In the genomic region with DNA sequence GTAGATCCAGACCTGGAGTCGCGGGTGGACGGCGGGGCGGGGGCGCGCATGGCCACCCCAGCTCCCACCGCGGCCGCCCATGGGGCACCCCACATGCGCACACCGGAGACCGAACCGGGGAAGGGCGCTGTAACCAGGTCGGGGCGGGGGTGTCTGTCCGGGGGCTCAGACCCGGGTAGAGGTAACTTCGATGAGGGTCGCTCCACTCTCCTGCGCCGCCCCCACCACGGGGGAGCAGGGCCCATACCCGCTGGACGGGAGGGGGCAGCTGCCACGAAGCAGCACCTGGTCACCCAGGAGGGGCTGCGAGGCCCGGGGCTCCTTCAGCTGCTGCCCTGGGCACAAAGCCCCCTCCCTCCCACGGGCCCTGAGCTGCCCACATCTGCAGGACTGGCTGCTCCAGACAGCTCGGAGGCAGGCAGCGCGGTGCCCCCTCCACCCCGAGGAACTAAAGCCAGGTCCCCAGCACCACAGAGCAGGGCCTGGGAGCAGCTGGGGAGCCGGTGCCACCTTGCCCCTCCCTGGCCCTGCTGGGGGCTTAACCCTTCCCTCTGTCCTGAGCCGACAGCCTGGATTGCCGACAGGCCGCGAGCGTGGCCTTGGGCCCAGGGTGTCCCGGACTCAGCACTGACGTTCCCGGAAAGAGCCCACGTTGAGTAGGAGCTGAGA, we compare ENCODE assay signal across 10 cellular contexts. TPM values are rescaled to one million over a fixed set of nuclear protein-coding genes. Genes with fewer than 3 reads are reported as not detected.
A peak's percentile ranks its signal among the peaks of the same experiment; 100 is the strongest.
DNase-seq lines count a peak whose midpoint lies in the region; ATAC-seq, FAIRE-seq and TF ChIP-seq lines count a peak whose summit lies in the region.
"Not testable (repeated sequence)": the region's sequence is repeated elsewhere in the genome, so short reads cannot be mapped to it uniquely, and the experiment has no call there.
"Had no signal": no experiment of that assay in that cellular context is flagged by ENCODE, and none has a peak within 500 bp of the region (broad histone marks: within the 10 kb centered on the region; RNA-seq: fewer than 3 reads in every experiment).

No MANE protein-coding gene starts in this region.

- not testable (repeated sequence) for H3K36me3 ChIP-seq in body of pancreas (replicated peaks in 1 of 2; ENCODE audit: insufficient read depth in 1 of 2, low read depth in 2 of 2); skeletal muscle tissue (ENCODE audit: control insufficient read depth in 3 of 3, insufficient read depth in 3 of 3, low read length in 3 of 3)

- H3K27me3 ChIP-seq in body of pancreas (peaks cover 0 to 18% of the 10 kb centered on the region in 2 donors), skeletal muscle tissue (ENCODE audit: control insufficient read depth in 3 of 3, insufficient read depth in 3 of 3, low read length in 3 of 3) (peaks cover 7 to 22% (median 14%) of the 10 kb centered on the region in 3 donors)
- not testable (repeated sequence) for H3K27me3 ChIP-seq in mononuclear cell (ENCODE audit: insufficient read depth, low read length)

- H3K9me3 ChIP-seq in A549; body of pancreas; mononuclear cell (ENCODE audit: low read depth, low read length); skeletal muscle tissue (ENCODE audit: control insufficient read depth in 3 of 3, low read length in 3 of 3): not testable (repeated sequence)

- ATAC-seq in A549, result peak; percentile 63 to 75
- peak; percentile 7 for ATAC-seq in GM19463 (IDR thresholded peaks at IDR 0.05; ENCODE audit: unreplicated experiment)
- ATAC-seq in HG03354 (IDR thresholded peaks at IDR 0.05; ENCODE audit: poor library complexity, severe bottlenecking, unreplicated experiment), result peak; percentile 28
- peak; percentile 13 for ATAC-seq in activated B cell treated with CpG ODN at 0.5 μM for 24 hours (ENCODE audit: low read depth)
- ATAC-seq in body of pancreas, result peak; percentile 51

- H3K9me3 Mint-ChIP-seq in activated B cell treated with CpG ODN at 0.5 μM for 24 hours, result not testable (repeated sequence)

- H3K27ac ChIP-seq in A549, result peak overlapping the region; percentile 65 to 85
- peak overlapping the region; percentile 83 to 99 (median 92) for H3K27ac ChIP-seq in body of pancreas
- H3K27ac ChIP-seq in skeletal muscle tissue (ENCODE audit: low read depth, low read length), result peak overlapping the region; percentile 92

- H3K4me1 ChIP-seq in A549, result not testable (repeated sequence)
- H3K4me1 ChIP-seq in body of pancreas (peaks cover 23% of the 10 kb centered on the region), mononuclear cell (ENCODE audit: insufficient read depth, low read length) (peaks cover 36% of the 10 kb centered on the region), skeletal muscle tissue (ENCODE audit: control insufficient read depth in 3 of 3, insufficient read depth in 3 of 3, low read length in 3 of 3) (peaks cover 6 to 22% (median 11%) of the 10 kb centered on the region in 3 donors)

- peak overlapping the region; percentile 43 to 81 (median 77) for H3K9ac ChIP-seq in skeletal muscle tissue (ENCODE audit: low read depth in 1 of 3, low read length in 3 of 3)

- H3K4me3 ChIP-seq in A549 (peak overlapping the region; percentile 43), body of pancreas (peak overlapping the region in 1 of 2 donors; percentile 21), foreskin fibroblast (ENCODE audit: low read depth in 1 of 2, low read length in 2 of 2) (peak overlapping the region; percentile 67 to 79), mononuclear cell (ENCODE audit: low read length) (peak overlapping the region; percentile 41), skeletal muscle tissue (ENCODE audit: low read length in 3 of 3) (peak overlapping the region; percentile 68 to 80 (median 78))

- not testable (repeated sequence) for TF ChIP-seq EP300 in A549 (IDR thresholded peaks at IDR 0.05)

- H3K27me3 Mint-ChIP-seq in activated B cell treated with CpG ODN at 0.5 μM for 24 hours, result not testable (repeated sequence)

- intact Hi-C loops in activated B cell treated with CpG ODN at 0.5 μM for 24 hours (cut with micrococcal nuclease); body of pancreas (cut with DNase I): not testable (repeated sequence)

- not testable (repeated sequence) for FAIRE-seq in A549 (lab: Jason Lieb, UNC)

- H3K36me3 Mint-ChIP-seq in activated B cell treated with CpG ODN at 0.5 μM for 24 hours (ENCODE audit: low read depth), result not testable (repeated sequence)

- H3K4me1 Mint-ChIP-seq in activated B cell treated with CpG ODN at 0.5 μM for 24 hours, result peaks cover 42% of the 10 kb centered on the region

- 0% methylated on average over 6 of the region's 44 CpGs for WGBS in A549 (ENCODE audit: missing lambda C conversion rate)
- 2% methylated on average over 15 of the region's 44 CpGs; no CpG with 5 or more reads in 1 of the 2 donors for WGBS in body of pancreas, 2 donors

- not testable (repeated sequence) for TF ChIP-seq CTCF in A549 (IDR thresholded peaks at IDR 0.05); activated B cell treated with CpG ODN at 0.5 μM for 24 hours (IDR thresholded peaks at IDR 0.05); body of pancreas (IDR thresholded peaks at IDR 0.05); foreskin fibroblast (IDR thresholded peaks at IDR 0.05; ENCODE audit: low read depth, low read length)

- not testable (repeated sequence) for TF ChIP-seq POLR2A in A549 (IDR thresholded peaks at IDR 0.05; ENCODE audit: low read length); body of pancreas (IDR thresholded peaks at IDR 0.05)

- not testable (repeated sequence) for DNase-seq in A549 (ENCODE audit: low read depth in 1 of 2, low spot score in 1 of 2); activated B cell treated with CpG ODN at 0.5 μM for 24 hours; body of pancreas; foreskin fibroblast

- not testable (repeated sequence) for H3K27ac Mint-ChIP-seq in activated B cell treated with CpG ODN at 0.5 μM for 24 hours

- POLR2A ChIA-PET in A549 (lab: Yijun Ruan, JAX), result not testable (repeated sequence)
- POLR2A ChIA-PET in activated B cell treated with CpG ODN at 0.5 μM for 24 hours (lab: Charles Lee), result interaction anchor here (0.6 kb wide), 1 partner anchor 51 kb away, joined by 3 read pairs; no protein-coding TSS in a partner anchor

- not testable (repeated sequence) for TF ChIP-seq RAD21 in A549 (conservative IDR thresholded peaks at IDR 0.05 in 1 of 2, IDR thresholded peaks at IDR 0.05 in 1 of 2)

- peak overlapping the region; percentile 61 for H3K4me2 ChIP-seq in A549

- H3K4me3 Mint-ChIP-seq in activated B cell treated with CpG ODN at 0.5 μM for 24 hours, result not testable (repeated sequence)

- CTCF ChIA-PET in A549 (lab: Yijun Ruan, JAX), result interaction anchor here (1.0 kb wide), 1 partner anchor 94 kb away, joined by 3 read pairs; no protein-coding TSS in a partner anchor
- CTCF ChIA-PET in activated B cell treated with CpG ODN at 0.5 μM for 24 hours (lab: Charles Lee), result not testable (repeated sequence)

RNA-seq across cellular contexts. Expression of a gene that starts 1.7 kb away (rescaled TPM):
- 8.6 and 10.8 TPM in 2 replicates for polyA plus RNA-seq in A549 (2011; rRNA removed)
- 8.4 and 9.0 TPM in 2 replicates for polyA plus RNA-seq in A549 (2012; cell fraction: cytosol; rRNA removed)
- 5.0 and 5.5 TPM in 2 replicates for polyA plus RNA-seq in A549 (2012; cell fraction: nucleus; rRNA removed)
- 8.3 to 13.5 TPM (median 11.3 TPM) in 3 replicates for polyA plus RNA-seq in A549 (2017; fragmentation: RNase III; extraction: RNeasy Plus Mini Kit Qiagen cat#74134 plus additional on column Dnase treatment)
- 15.9 and 20.7 TPM in 2 replicates for polyA minus RNA-seq in A549 (2011; rRNA and poly(A)+ RNA removed)
- total RNA-seq in activated B cell treated with CpG ODN at 0.5 μM for 24 hours, result 14.8 and 17.0 TPM in 2 replicates
- 10 to 100 TPM; 51.4 to 59.7 TPM for total RNA-seq in body of pancreas
- 14.1 TPM for total RNA-seq in mononuclear cell
- total RNA-seq in skeletal muscle tissue, result 15.7 TPM

RNA-seq across cellular contexts. Expression of a gene that starts 5.1 kb away (rescaled TPM):
- polyA plus RNA-seq in A549 (2011; rRNA removed), result 1.7 and 2.4 TPM in 2 replicates
- 0.41 and 0.44 TPM in 2 replicates for polyA plus RNA-seq in A549 (2012; cell fraction: cytosol; rRNA removed)
- 0.21 and 0.22 TPM in 2 replicates for polyA plus RNA-seq in A549 (2012; cell fraction: nucleus; rRNA removed)
- 0.14 to 0.16 TPM in 2 of 3 replicates, not detected in the other for polyA plus RNA-seq in A549 (2017; fragmentation: RNase III; extraction: RNeasy Plus Mini Kit Qiagen cat#74134 plus additional on column Dnase treatment)
- 1.6 and 2.0 TPM in 2 replicates for polyA minus RNA-seq in A549 (2011; rRNA and poly(A)+ RNA removed)
- total RNA-seq in activated B cell treated with CpG ODN at 0.5 μM for 24 hours, result 21.2 and 25.3 TPM in 2 replicates
- total RNA-seq in body of pancreas, result 10 to 100 TPM; 31.0 to 39.7 TPM
- 276 TPM for total RNA-seq in mononuclear cell
- total RNA-seq in skeletal muscle tissue, result 13.0 TPM

RNA-seq across cellular contexts. Expression of a gene that starts 11.3 kb away (rescaled TPM):
- polyA plus RNA-seq in A549 (2011; rRNA removed) (36.4 and 61.3 TPM in 2 replicates), A549 (2017; fragmentation: RNase III; extraction: RNeasy Plus Mini Kit Qiagen cat#74134 plus additional on column Dnase treatment) (38.8 to 52.7 TPM (median 43.6 TPM) in 3 replicates)
- 59.6 and 59.7 TPM in 2 replicates for polyA plus RNA-seq in A549 (2012; cell fraction: cytosol; rRNA removed)
- 36.2 and 38.3 TPM in 2 replicates for polyA plus RNA-seq in A549 (2012; cell fraction: nucleus; rRNA removed)
- polyA minus RNA-seq in A549 (2011; rRNA and poly(A)+ RNA removed), result 41.3 and 60.9 TPM in 2 replicates
- total RNA-seq in activated B cell treated with CpG ODN at 0.5 μM for 24 hours (112 and 125 TPM in 2 replicates), body of pancreas (10 to 100 TPM; 31.0 to 90.3 TPM), mononuclear cell (52.9 TPM), skeletal muscle tissue (6.3 TPM)

RNA-seq across cellular contexts. Expression of a gene that starts 19.6 kb away (rescaled TPM):
- polyA plus RNA-seq in A549 (2011; rRNA removed), result not detected in 2 replicates
- not detected in 2 replicates for polyA plus RNA-seq in A549 (2012; cell fraction: cytosol; rRNA removed)
- not detected in 2 replicates for polyA plus RNA-seq in A549 (2012; cell fraction: nucleus; rRNA removed)
- polyA plus RNA-seq in A549 (2017; fragmentation: RNase III; extraction: RNeasy Plus Mini Kit Qiagen cat#74134 plus additional on column Dnase treatment), result not detected in 3 replicates
- not detected in 2 replicates for polyA minus RNA-seq in A549 (2011; rRNA and poly(A)+ RNA removed)
- not detected in 2 replicates for total RNA-seq in activated B cell treated with CpG ODN at 0.5 μM for 24 hours
- total RNA-seq in body of pancreas, result not detected
- total RNA-seq in mononuclear cell, result not detected
- not detected for total RNA-seq in skeletal muscle tissue
- total RNA-seq: G401, LHCN-M2 had no signal

RNA-seq across cellular contexts. Expression of a gene that starts 30.0 kb away (rescaled TPM):
- polyA plus RNA-seq in A549 (2011; rRNA removed), result 7.2 and 7.9 TPM in 2 replicates
- polyA plus RNA-seq in A549 (2012; cell fraction: cytosol; rRNA removed), result 10.1 and 12.9 TPM in 2 replicates
- 167 and 194 TPM in 2 replicates for polyA plus RNA-seq in A549 (2012; cell fraction: nucleus; rRNA removed)
- 12.9 to 19.5 TPM (median 18.3 TPM) in 3 replicates for polyA plus RNA-seq in A549 (2017; fragmentation: RNase III; extraction: RNeasy Plus Mini Kit Qiagen cat#74134 plus additional on column Dnase treatment)
- 2.4 and 3.8 TPM in 2 replicates for polyA minus RNA-seq in A549 (2011; rRNA and poly(A)+ RNA removed)
- 62.3 and 74.1 TPM in 2 replicates for total RNA-seq in activated B cell treated with CpG ODN at 0.5 μM for 24 hours
- 100 to 1,000 TPM; 248 to 484 TPM for total RNA-seq in body of pancreas
- 85.2 TPM for total RNA-seq in mononuclear cell
- total RNA-seq in skeletal muscle tissue, result 2.6 TPM

Comparison
In these comparisons a context has a peak if more than half of its experiments do, and no peak if none do; other contexts are left out.
1. ATAC-seq: peak in every context shown above with its lines; median percentile 69 in A549; 51 in body of pancreas; 28 in HG03354; 13 in activated B cell treated with CpG ODN at 0.5 μM for 24 hours; 7 in GM19463.